Comparison of ENCODE assay signal across 8 cellular contexts in genomic region chr18:25351773-25352628, GRCh38. TPM values are rescaled to one million over a fixed set of nuclear protein-coding genes. Genes with fewer than 3 reads are reported as not detected.
A peak's percentile ranks its signal among the peaks of the same experiment; 100 is the strongest.
DNase-seq lines count a peak whose midpoint lies in the region; ATAC-seq, FAIRE-seq and TF ChIP-seq lines count a peak whose summit lies in the region.

ZNF521 (minus strand) TSS chr18:25352166; CDS start chr18:25350946, 1,220 bp downstream.

- H3K9me2 ChIP-seq in SU-DHL-6 (replicated peaks; ENCODE audit: insufficient read depth, low read length), result no peaks in the 10 kb centered on the region

- H3K79me2 ChIP-seq in SU-DHL-6 (ENCODE audit: insufficient read depth, low read length) (no peaks in the 10 kb centered on the region), GM12878 (ENCODE audit: control insufficient read depth, insufficient read depth, low read length) (no peaks in the 10 kb centered on the region)

- H3K9ac ChIP-seq in SU-DHL-6 (ENCODE audit: low read length) (peak within 1 kb of the TSS; percentile 85), GM12878 (ENCODE audit: control insufficient read depth, insufficient read depth, low read length) (no peak within 1 kb of the TSS)

- H3K27ac ChIP-seq in SU-DHL-6 (ENCODE audit: low read depth, low read length) (peak within 1 kb of the TSS; percentile 63), GM12878 (ENCODE audit: control insufficient read depth, insufficient read depth) (no peak within 1 kb of the TSS), right cardiac atrium (ENCODE audit: low read length) (peak within 1 kb of the TSS; percentile 96)

- RAD21 ChIA-PET in GM12878 (lab: Charles Lee; ENCODE audit: unreplicated experiment), result no interaction called here

- H3K4me2 ChIP-seq in SU-DHL-6 (ENCODE audit: low read depth, low read length, poor library complexity, severe bottlenecking) (peak within 1 kb of the TSS; percentile 99), GM12878 (ENCODE audit: control insufficient read depth, insufficient read depth) (peak within 1 kb of the TSS; percentile 53)

- H3K9me3 ChIP-seq in SU-DHL-6 (ENCODE audit: insufficient read depth, low read length) (no peaks in the 10 kb centered on the region), GM12878 (replicated peaks; ENCODE audit: control insufficient read depth, insufficient read depth, low read length) (no peaks in the 10 kb centered on the region), right cardiac atrium (ENCODE audit: control insufficient read depth, low read length) (no peaks in the 10 kb centered on the region)

- TF ChIP-seq POLR2A in GM12878 (IDR thresholded peaks at IDR 0.05; ENCODE audit: low read depth, low read length), result peak; percentile 41; the same call in 1 of the 2 replicates

- ATAC-seq in HG02623 (IDR thresholded peaks at IDR 0.05; ENCODE audit: unreplicated experiment) (peak; percentile 76), GM12878 (peak; percentile 94), right cardiac atrium (peak; percentile 88 to 91)

- WGBS in GM12878 (ENCODE audit: insufficient coverage, insufficient replicate concordance, low lambda C conversion rate, missing lambda C conversion rate), result 0% methylated on average over 17 of the region's 91 CpGs
- WGBS in right cardiac atrium, result under 1% methylated on average over 91 of the region's 91 CpGs

- CTCF ChIA-PET in GM12878 (lab: Yijun Ruan, JAX), result interaction anchor here (0.6 to 1.5 kb wide), 3 partner anchors 8 to 973 kb away, joined by 3 read pairs; no protein-coding TSS in a partner anchor

- TF ChIP-seq CTCF in SU-DHL-6 (IDR thresholded peaks at IDR 0.05; ENCODE audit: insufficient read depth, low read length, poor library complexity, severe bottlenecking) (no peak), GM12878 (IDR thresholded peaks at IDR 0.05 in 2 of 3, conservative IDR thresholded peaks at IDR 0.05 in 1 of 3; ENCODE audit: control insufficient read depth in 2 of 3, extremely low read depth in 1 of 3, insufficient read depth in 1 of 3, low read depth in 3 of 3, low read length in 3 of 3) (0 out of 6 replicates have a peak, but pooled peaks of 2 of the 3 experiments have one; percentile 2 to 4)

- H3K4me3 ChIP-seq in GM08714 (ENCODE audit: low read length) (peak within 1 kb of the TSS; percentile 83), SU-DHL-6 (ENCODE audit: insufficient read depth, low read length, poor library complexity, severe bottlenecking) (peak within 1 kb of the TSS; percentile 90), GM12878 (peak within 1 kb of the TSS; percentile 69), right cardiac atrium (ENCODE audit: low read length) (peak within 1 kb of the TSS; percentile 100)

- TF ChIP-seq EP300 in GM12878 (IDR thresholded peaks at IDR 0.05; ENCODE audit: borderline replicate concordance in 1 of 2, control insufficient read depth in 1 of 2, low read depth in 2 of 2, low read length in 2 of 2), result no peak

- H3K27me3 ChIP-seq in SU-DHL-6 (ENCODE audit: low read length), result no peaks in the 10 kb centered on the region
- peaks cover 5 to 24% of the 10 kb centered on the region in 2 experiments for H3K27me3 ChIP-seq in GM12878 (replicated peaks in 1 of 2; ENCODE audit: control insufficient read depth in 2 of 2, insufficient read depth in 2 of 2, low read length in 1 of 2)
- no peaks in the 10 kb centered on the region for H3K27me3 ChIP-seq in right cardiac atrium (ENCODE audit: control insufficient read depth, insufficient read depth)

- no peak for FAIRE-seq in GM12878 (lab: Jason Lieb, UNC)

- H3F3A ChIP-seq in SU-DHL-6 (ENCODE audit: insufficient read depth), result peaks cover 24% of the 10 kb centered on the region

- H3K4me1 ChIP-seq in GM12878 (ENCODE audit: control insufficient read depth, insufficient read depth, low read length) (no peaks in the 10 kb centered on the region), right cardiac atrium (ENCODE audit: control insufficient read depth, insufficient read depth, low read length) (no peaks in the 10 kb centered on the region)

- in situ Hi-C loops in GM12878 (cut with MboI), result no loop called here

- H4K20me1 ChIP-seq in SU-DHL-6 (ENCODE audit: low read depth, low read length), result no peaks in the 10 kb centered on the region; the same call in 1 of the 2 replicates
- H4K20me1 ChIP-seq in GM12878 (ENCODE audit: control insufficient read depth, insufficient read depth), result no peaks in the 10 kb centered on the region

- DNase-seq in NCI-H1105 treated with DMSO at 0.1 percent for 48 hours (lab: John Stamatoyannopoulos, UW) (peak; percentile 83), GM12878 (ENCODE audit: low read depth, low spot score) (no peak), right cardiac atrium (peak; percentile 88 to 94 (median 93)), posterior cingulate gyrus (peak; percentile 70 to 97 (median 82)), NCI-H1048 (lab: John Stamatoyannopoulos, UW) (no peak)

- POLR2A ChIA-PET in GM12878 (lab: Charles Lee), result no interaction called here

- H3K36me3 ChIP-seq in SU-DHL-6 (ENCODE audit: low read length) (no peaks in the 10 kb centered on the region), GM12878 (ENCODE audit: control insufficient read depth in 2 of 2, insufficient read depth in 2 of 2, low read length in 1 of 2) (no peaks in the 10 kb centered on the region)

- peak within 1 kb of the TSS; percentile 94 for H2AFZ ChIP-seq in SU-DHL-6 (ENCODE audit: low read depth, low read length, severe bottlenecking)
- no peak within 1 kb of the TSS for H2AFZ ChIP-seq in GM12878 (ENCODE audit: control insufficient read depth, low read depth, low read length)

- intact Hi-C loops in GM12878 (cut with micrococcal nuclease; ENCODE audit: unreplicated experiment), result no loop called here
- intact Hi-C loops in right cardiac atrium (cut with DNase I), result loop anchor here in 3 of 4 donors (5.0 to 10.0 kb wide), 3 partner anchors 67 to 120 kb away; no protein-coding TSS in a partner anchor
- intact Hi-C loops in posterior cingulate gyrus (cut with DNase I), result loop anchor here (2.0 to 10.0 kb wide), 4 partner anchors 121 to 740 kb away; partner anchors contain the start of gene SS18

- no TSS peak for BruUV-seq in GM12878 (replicated peaks; lab: Mats Ljungman, UMichigan)

- TF ChIP-seq RAD21 in GM12878 (IDR thresholded peaks at IDR 0.05; ENCODE audit: insufficient read depth, low read depth, low read length), result 0 out of 2 replicates have a peak, but pooled peaks have one; percentile 8

- SMC1A ChIA-PET in GM12878 (lab: Charles Lee; ENCODE audit: uncharacterized antibody, unreplicated experiment), result interaction anchor here (0.6 kb wide), 1 partner anchor 278 kb away, joined by 3 read pairs; no protein-coding TSS in a partner anchor

TF ChIP-seq in GM12878, 131 proteins besides CTCF, POLR2A, EP300 and RAD21:
- TF ChIP-seq EGR1 (IDR thresholded peaks at IDR 0.05; ENCODE audit: borderline replicate concordance in 1 of 2, low read depth in 2 of 2, low read length in 2 of 2) (0 out of 3 replicates have a peak, but pooled peaks of 1 of the 2 experiments have one; percentile 1), SUZ12 (IDR thresholded peaks at IDR 0.05; ENCODE audit: unreplicated experiment) (peak; percentile 91), ZNF384 (IDR thresholded peaks at IDR 0.05; ENCODE audit: borderline replicate concordance, low read depth, low read length) (0 out of 2 replicates have a peak, but pooled peaks have one; percentile 25), IKZF1 (conservative IDR thresholded peaks at IDR 0.05) (0 out of 2 replicates have a peak, but pooled peaks have one; percentile 22), SP1 (IDR thresholded peaks at IDR 0.05; ENCODE audit: low read depth, low read length) (peak; percentile 64), KLF5 (IDR thresholded peaks at IDR 0.05; ENCODE audit: partially characterized antibody) (no peak)
TF ChIP-seq in GM12878: peak in this region for 5.

RNA-seq across cellular contexts. Expression of gene ZNF521, which starts in this region (rescaled TPM):
- total RNA-seq in GM12878 (2013; cell fraction: nucleolus; rRNA removed), result not detected in 2 replicates
- total RNA-seq in GM12878 (2014; rRNA removed) (0.05 TPM in 1 of 2 replicates, not detected in the other), GM12878 (2014; rRNA removed; fragmentation: Illumina TruSeq; extraction: Trizol) (not detected in 2 replicates), GM12878 (2021) (0.05 TPM in 1 of 2 replicates, not detected in the other), right cardiac atrium (10 to 100 TPM; 37.3 to 54.5 (median 42.1) TPM)
- 0.07 TPM for polyA plus RNA-seq in GM12878 (2011; ENCODE audit: low read depth)
- polyA plus RNA-seq in GM12878 (2011; rRNA removed) (0.05 and 0.29 TPM in 2 replicates), GM12878 (2014; fragmentation: Illumina TruSeq; extraction: Trizol) (not detected in 2 replicates), GM12878 (2014; fragmentation: Nextera tagmentation; extraction: Ambion mirVana) (under 1 TPM; 0.02 to 0.03 TPM), GM12878 (2014; rRNA removed) (not detected in 2 replicates), GM12878 (2016; fragmentation: Nextera tagmentation; extraction: Ambion mirVana) (not detected), right cardiac atrium (7.2 TPM)
- polyA plus RNA-seq in GM12878 (2011; cell fraction: cytosol; rRNA removed), result 0.12 and 0.33 TPM in 2 replicates
- polyA plus RNA-seq in GM12878 (2011; cell fraction: nucleus; rRNA removed), result 0.12 and 0.19 TPM in 2 replicates
- 0.06 TPM in 1 of 2 replicates, not detected in the other for polyA plus RNA-seq in GM12878 (2012)
- polyA minus RNA-seq in GM12878 (2011; rRNA and poly(A)+ RNA removed), result 0.07 and 1.4 TPM in 2 replicates
- polyA minus RNA-seq in GM12878 (2011; cell fraction: cytosol; rRNA and poly(A)+ RNA removed), result not detected in 2 replicates
- 0.24 and 1.4 TPM in 2 replicates for polyA minus RNA-seq in GM12878 (2011; cell fraction: nucleus; rRNA and poly(A)+ RNA removed)

Comparison
In these comparisons a context has a peak if more than half of its experiments do, and no peak if none do; other contexts are left out.
1. RNA of gene ZNF521 (total RNA-seq): 37.3 to 54.5 TPM in right cardiac atrium; 0.05 TPM in GM12878; every median in the first group is over 10 times any median in the second.
2. DNase-seq: peak in NCI-H1105 treated with DMSO at 0.1 percent for 48 hours (single experiment), right cardiac atrium (3 of 3) and posterior cingulate gyrus (10 of 10); none in GM12878 (single experiment) and NCI-H1048 (single experiment).
3. Peak in every context shown above with its lines, with median percentiles within 50 percentile points of each other: H3K4me3 ChIP-seq and ATAC-seq.